1 cellular context compared by ENCODE assay signal in the genomic region with DNA sequence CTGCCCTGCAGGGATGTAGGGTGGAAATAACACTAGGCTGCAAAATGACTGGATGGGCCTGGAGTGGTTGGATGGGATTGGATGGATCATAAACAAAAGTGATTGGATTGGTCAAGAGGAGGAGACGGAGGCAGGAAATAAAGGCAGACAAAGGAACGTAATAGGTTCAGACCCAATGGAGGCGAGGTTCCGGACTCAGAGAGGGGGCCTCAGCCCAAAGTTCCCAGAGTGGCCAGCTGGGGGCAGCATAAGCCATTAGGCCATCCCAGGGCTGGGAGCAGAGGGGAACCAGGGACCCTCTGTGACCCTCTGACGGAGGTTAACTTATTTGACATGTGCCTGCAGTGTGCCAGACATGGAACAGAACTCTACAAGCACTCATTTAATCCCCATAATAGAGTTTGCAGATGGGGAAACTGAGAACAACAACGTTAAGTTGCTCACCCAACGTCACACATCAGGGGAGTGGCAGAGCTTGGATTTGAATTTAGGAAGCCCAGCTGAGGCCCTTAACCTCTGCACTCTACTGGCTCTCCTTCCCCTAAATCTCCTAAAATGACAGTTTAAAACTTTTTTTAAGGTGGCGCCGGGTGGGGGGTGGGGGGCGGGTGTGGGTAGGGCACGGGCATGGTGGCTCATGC.
TF ChIP-seq lines count a peak whose summit lies in the region.

No MANE protein-coding gene starts in this region.

TF ChIP-seq in K562, 482 proteins besides CTCF, POLR2A, EP300 and RAD21 (continued from another document):
- TF ChIP-seq FOXK2 (conservative IDR thresholded peaks at IDR 0.05 in 1 of 2, IDR thresholded peaks at IDR 0.05 in 1 of 2; ENCODE audit: low read depth in 2 of 2) = no peak
- no peak for TF ChIP-seq ARNT (IDR thresholded peaks at IDR 0.05)
- no peak for TF ChIP-seq ZNF274 (IDR thresholded peaks at IDR 0.05; ENCODE audit: borderline replicate concordance, low read depth, low read length)
- no peak for TF ChIP-seq FOXM1 (IDR thresholded peaks at IDR 0.05; ENCODE audit: low read depth)
- TF ChIP-seq FOXM1 (CRISPR knock-in tag; IDR thresholded peaks at IDR 0.05; ENCODE audit: low read depth) = no peak
- no peak for TF ChIP-seq CSDE1 (IDR thresholded peaks at IDR 0.05)
- no peak for TF ChIP-seq SP1 (CRISPR knock-in tag; IDR thresholded peaks at IDR 0.05)
- no peak for TF ChIP-seq ZNF780A (CRISPR knock-in tag; IDR thresholded peaks at IDR 0.05)
- TF ChIP-seq ZNF445 (CRISPR knock-in tag; IDR thresholded peaks at IDR 0.05; ENCODE audit: low read depth) = no peak
- TF ChIP-seq, protein P1, sequence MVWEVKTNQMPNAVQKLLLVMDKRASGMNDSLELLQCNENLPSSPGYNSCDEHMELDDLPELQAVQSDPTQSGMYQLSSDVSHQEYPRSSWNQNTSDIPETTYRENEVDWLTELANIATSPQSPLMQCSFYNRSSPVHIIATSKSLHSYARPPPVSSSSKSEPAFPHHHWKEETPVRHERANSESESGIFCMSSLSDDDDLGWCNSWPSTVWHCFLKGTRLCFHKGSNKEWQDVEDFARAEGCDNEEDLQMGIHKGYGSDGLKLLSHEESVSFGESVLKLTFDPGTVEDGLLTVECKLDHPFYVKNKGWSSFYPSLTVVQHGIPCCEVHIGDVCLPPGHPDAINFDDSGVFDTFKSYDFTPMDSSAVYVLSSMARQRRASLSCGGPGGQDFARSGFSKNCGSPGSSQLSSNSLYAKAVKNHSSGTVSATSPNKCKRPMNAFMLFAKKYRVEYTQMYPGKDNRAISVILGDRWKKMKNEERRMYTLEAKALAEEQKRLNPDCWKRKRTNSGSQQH (CRISPR knock-in tag; IDR thresholded peaks at IDR 0.05) = no peak
- no peak for TF ChIP-seq EZH2 (IDR thresholded peaks at IDR 0.05; ENCODE audit: borderline replicate concordance, low read depth, low read length)
- no peak for TF ChIP-seq NBN (IDR thresholded peaks at IDR 0.05; ENCODE audit: low read depth)
- TF ChIP-seq, protein P2, sequence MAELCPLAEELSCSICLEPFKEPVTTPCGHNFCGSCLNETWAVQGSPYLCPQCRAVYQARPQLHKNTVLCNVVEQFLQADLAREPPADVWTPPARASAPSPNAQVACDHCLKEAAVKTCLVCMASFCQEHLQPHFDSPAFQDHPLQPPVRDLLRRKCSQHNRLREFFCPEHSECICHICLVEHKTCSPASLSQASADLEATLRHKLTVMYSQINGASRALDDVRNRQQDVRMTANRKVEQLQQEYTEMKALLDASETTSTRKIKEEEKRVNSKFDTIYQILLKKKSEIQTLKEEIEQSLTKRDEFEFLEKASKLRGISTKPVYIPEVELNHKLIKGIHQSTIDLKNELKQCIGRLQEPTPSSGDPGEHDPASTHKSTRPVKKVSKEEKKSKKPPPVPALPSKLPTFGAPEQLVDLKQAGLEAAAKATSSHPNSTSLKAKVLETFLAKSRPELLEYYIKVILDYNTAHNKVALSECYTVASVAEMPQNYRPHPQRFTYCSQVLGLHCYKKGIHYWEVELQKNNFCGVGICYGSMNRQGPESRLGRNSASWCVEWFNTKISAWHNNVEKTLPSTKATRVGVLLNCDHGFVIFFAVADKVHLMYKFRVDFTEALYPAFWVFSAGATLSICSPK (IDR thresholded peaks at IDR 0.05; ENCODE audit: borderline replicate concordance) = no peak
- no peak for TF ChIP-seq HDAC3 (IDR thresholded peaks at IDR 0.05; ENCODE audit: borderline replicate concordance, partially characterized antibody)
- peak; percentile 33 for TF ChIP-seq NFYB (IDR thresholded peaks at IDR 0.05; ENCODE audit: extremely low read depth, insufficient read length)
- TF ChIP-seq, protein P3, sequence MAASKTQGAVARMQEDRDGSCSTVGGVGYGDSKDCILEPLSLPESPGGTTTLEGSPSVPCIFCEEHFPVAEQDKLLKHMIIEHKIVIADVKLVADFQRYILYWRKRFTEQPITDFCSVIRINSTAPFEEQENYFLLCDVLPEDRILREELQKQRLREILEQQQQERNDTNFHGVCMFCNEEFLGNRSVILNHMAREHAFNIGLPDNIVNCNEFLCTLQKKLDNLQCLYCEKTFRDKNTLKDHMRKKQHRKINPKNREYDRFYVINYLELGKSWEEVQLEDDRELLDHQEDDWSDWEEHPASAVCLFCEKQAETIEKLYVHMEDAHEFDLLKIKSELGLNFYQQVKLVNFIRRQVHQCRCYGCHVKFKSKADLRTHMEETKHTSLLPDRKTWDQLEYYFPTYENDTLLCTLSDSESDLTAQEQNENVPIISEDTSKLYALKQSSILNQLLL (CRISPR knock-in tag; IDR thresholded peaks at IDR 0.05; ENCODE audit: borderline replicate concordance) = no peak
- no peak for TF ChIP-seq BRCA1 (IDR thresholded peaks at IDR 0.05)
- no peak for TF ChIP-seq BRCA1 (CRISPR knock-in tag; IDR thresholded peaks at IDR 0.05)
- no peak for TF ChIP-seq POLR2H (tag; IDR thresholded peaks at IDR 0.05; ENCODE audit: low read depth)
- no peak for TF ChIP-seq TFAM (CRISPR knock-in tag; conservative IDR thresholded peaks at IDR 0.05)
- TF ChIP-seq POLR2AphosphoS5 (IDR thresholded peaks at IDR 0.05; ENCODE audit: control insufficient read depth, insufficient read depth, low read depth, low read length) = no peak
- no peak for TF ChIP-seq HCFC1 (IDR thresholded peaks at IDR 0.05; ENCODE audit: low read depth, low read length)
- TF ChIP-seq RHOXF2B (CRISPR knock-in tag; conservative IDR thresholded peaks at IDR 0.05) = no peak
- no peak for TF ChIP-seq CCAR2 (IDR thresholded peaks at IDR 0.05; ENCODE audit: low read depth, low read length)
- no peak for TF ChIP-seq TRIM28 (IDR thresholded peaks at IDR 0.05)
- TF ChIP-seq ZKSCAN1 (IDR thresholded peaks at IDR 0.05; ENCODE audit: low read depth, low read length) = no peak
- TF ChIP-seq STAG1 (CRISPR knock-in tag; IDR thresholded peaks at IDR 0.05; ENCODE audit: borderline replicate concordance) = peak; percentile 58; the same call in 1 of the 2 replicates
TF ChIP-seq in K562: peak in this region for 14.
